Comparison of ENCODE assay signal across 30 cellular contexts in the genomic region with DNA sequence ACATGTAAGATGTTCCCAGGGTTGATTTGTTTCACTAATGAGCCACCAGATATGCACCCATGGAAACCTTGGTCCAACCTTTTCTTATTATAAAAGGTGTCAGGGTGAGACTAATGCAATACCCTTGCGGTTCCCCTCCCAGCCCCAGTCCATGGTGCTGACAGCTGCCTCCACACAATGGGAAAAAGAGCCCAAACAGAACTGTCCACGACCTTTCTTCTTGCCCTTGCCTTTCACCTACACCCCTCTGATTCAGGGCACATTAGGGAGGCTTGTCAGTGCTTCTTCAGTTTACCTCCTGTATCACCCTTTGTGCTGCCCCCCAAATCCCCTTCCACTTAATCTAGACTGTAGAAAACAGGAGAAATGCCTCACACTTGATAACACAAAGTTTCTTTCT.
"Had no signal": no experiment of that assay in that cellular context is flagged by ENCODE, and none has a peak within 500 bp of the region (broad histone marks: within the 10 kb centered on the region; RNA-seq: fewer than 3 reads in every experiment).

No MANE protein-coding gene starts in this region.

- DNase-seq: naive thymus-derived CD4-positive, alpha-beta T cell; natural killer cell; nucleus accumbens; ovary; posterior cingulate gyrus; psoas muscle; right cardiac atrium; right lobe of liver; sigmoid colon; small intestine; stimulated activated CD4-positive, alpha-beta T cell treated with anti-CD3 and anti-CD28 coated beads, Interleukin-15, amount 100 ng/mL, for 24 hours; stimulated activated CD4-positive, alpha-beta T cell treated with anti-CD3 and anti-CD28 coated beads, Interleukin-2, amount 100 ng/mL, for 24 hours; stimulated activated CD4-positive, alpha-beta T cell treated with anti-CD3 and anti-CD28 coated beads, Interleukin-2, amount 100 ng/mL, for 48 hours; stimulated activated CD4-positive, alpha-beta T cell treated with anti-CD3 and anti-CD28 coated beads, Interleukin-4, amount 100 ng/mL, for 24 hours; stimulated activated naive B cell treated with anti-CD40 and anti-IgM and Interleukin-4, amounts not matched to agents 10 μg/mL and 1 μg/mL and 100 μg/mL, for 72 hours; stimulated activated naive CD4-positive, alpha-beta T cell treated with Interleukin-2 at 50 U/mL for 16 hours; substantia nigra; testis; tibial artery; transverse colon; upper lobe of right lung; uterus had no signal

- H3K27me3 ChIP-seq: neutrophil, ovary, right lobe of liver, testis, tibial artery, transverse colon, upper lobe of right lung, uterus had no signal

- H3K27ac Mint-ChIP-seq: naive thymus-derived CD4-positive, alpha-beta T cell; natural killer cell; nephron; progenitor cell of endocrine pancreas; stimulated activated effector memory CD8-positive, alpha-beta T cell treated with anti-CD3 and anti-CD28 coated beads, Interleukin-12 subunit alpha, Interleukin-12 subunit beta, amount 100 ng/mL, for 72 hours; stimulated activated naive B cell treated with anti-CD40 and anti-IgM and Interleukin-4, amounts not matched to agents 10 μg/mL and 1 μg/mL and 100 μg/mL, for 72 hours; stimulated activated naive CD8-positive, alpha-beta T cell treated with anti-CD3 and anti-CD28 coated beads, Interleukin-15, Interleukin-2, amounts not matched to agents 100 ng/mL and 50 ng/mL, for 24 hours; type B pancreatic cell had no signal

- H3K79me2 ChIP-seq: parathyroid adenoma had no signal

- H3K36me3 ChIP-seq: neutrophil, ovary, right lobe of liver, sigmoid colon, suprapubic skin, tibial artery, transverse colon, upper lobe of right lung, uterus had no signal

- H3K27ac ChIP-seq: neutrophil, ovary, parathyroid adenoma, psoas muscle, right lobe of liver, sigmoid colon, suprapubic skin, testis, tibial artery, transverse colon, upper lobe of right lung, uterus had no signal

- H3K27me3 Mint-ChIP-seq: stimulated activated naive B cell treated with anti-CD40 and anti-IgM and Interleukin-4, amounts not matched to agents 10 μg/mL and 1 μg/mL and 100 μg/mL, for 72 hours; stimulated activated naive CD8-positive, alpha-beta T cell treated with anti-CD3 and anti-CD28 coated beads, Interleukin-15, Interleukin-2, amounts not matched to agents 100 ng/mL and 50 ng/mL, for 24 hours had no signal

- H3K9me3 ChIP-seq: neutrophil, ovary, psoas muscle, right lobe of liver, suprapubic skin, testis, tibial artery, upper lobe of right lung, uterus had no signal

- H3K9ac ChIP-seq: parathyroid adenoma had no signal

- H3K4me1 Mint-ChIP-seq: naive thymus-derived CD4-positive, alpha-beta T cell; natural killer cell; stimulated activated effector memory CD8-positive, alpha-beta T cell treated with anti-CD3 and anti-CD28 coated beads, Interleukin-12 subunit alpha, Interleukin-12 subunit beta, amount 100 ng/mL, for 72 hours; stimulated activated naive B cell treated with anti-CD40 and anti-IgM and Interleukin-4, amounts not matched to agents 10 μg/mL and 1 μg/mL and 100 μg/mL, for 72 hours had no signal

- H3K4me3 ChIP-seq: ovary, psoas muscle, right lobe of liver, sigmoid colon, suprapubic skin, testis, tibial artery, transverse colon, upper lobe of right lung, uterus had no signal

- ATAC-seq: naive thymus-derived CD4-positive, alpha-beta T cell; natural killer cell; psoas muscle; right cardiac atrium; right lobe of liver; stimulated activated effector memory CD8-positive, alpha-beta T cell treated with anti-CD3 and anti-CD28 coated beads, Interleukin-12 subunit alpha, Interleukin-12 subunit beta, amount 100 ng/mL, for 72 hours; stimulated activated naive B cell treated with anti-CD40 and anti-IgM and Interleukin-4, amounts not matched to agents 10 μg/mL and 1 μg/mL and 100 μg/mL, for 72 hours; upper lobe of right lung had no signal

- H3K36me3 Mint-ChIP-seq: naive thymus-derived CD4-positive, alpha-beta T cell; natural killer cell; stimulated activated effector memory CD8-positive, alpha-beta T cell treated with anti-CD3 and anti-CD28 coated beads, Interleukin-12 subunit alpha, Interleukin-12 subunit beta, amount 100 ng/mL, for 72 hours; stimulated activated naive B cell treated with anti-CD40 and anti-IgM and Interleukin-4, amounts not matched to agents 10 μg/mL and 1 μg/mL and 100 μg/mL, for 72 hours; type B pancreatic cell had no signal

- H2AFZ ChIP-seq: parathyroid adenoma had no signal

- H3K4me1 ChIP-seq: parathyroid adenoma, psoas muscle, right lobe of liver, sigmoid colon, suprapubic skin, testis, tibial artery, transverse colon, upper lobe of right lung, uterus had no signal

- FAIRE-seq: small intestine had no signal

- H3K4me3 Mint-ChIP-seq: naive thymus-derived CD4-positive, alpha-beta T cell; natural killer cell; nephron; stimulated activated effector memory CD8-positive, alpha-beta T cell treated with anti-CD3 and anti-CD28 coated beads, Interleukin-12 subunit alpha, Interleukin-12 subunit beta, amount 100 ng/mL, for 72 hours; stimulated activated naive B cell treated with anti-CD40 and anti-IgM and Interleukin-4, amounts not matched to agents 10 μg/mL and 1 μg/mL and 100 μg/mL, for 72 hours; stimulated activated naive CD8-positive, alpha-beta T cell treated with anti-CD3 and anti-CD28 coated beads, Interleukin-15, Interleukin-2, amounts not matched to agents 100 ng/mL and 50 ng/mL, for 24 hours; type B pancreatic cell had no signal
